ENCODE assay signal across 1 cellular context in the genomic region with DNA sequence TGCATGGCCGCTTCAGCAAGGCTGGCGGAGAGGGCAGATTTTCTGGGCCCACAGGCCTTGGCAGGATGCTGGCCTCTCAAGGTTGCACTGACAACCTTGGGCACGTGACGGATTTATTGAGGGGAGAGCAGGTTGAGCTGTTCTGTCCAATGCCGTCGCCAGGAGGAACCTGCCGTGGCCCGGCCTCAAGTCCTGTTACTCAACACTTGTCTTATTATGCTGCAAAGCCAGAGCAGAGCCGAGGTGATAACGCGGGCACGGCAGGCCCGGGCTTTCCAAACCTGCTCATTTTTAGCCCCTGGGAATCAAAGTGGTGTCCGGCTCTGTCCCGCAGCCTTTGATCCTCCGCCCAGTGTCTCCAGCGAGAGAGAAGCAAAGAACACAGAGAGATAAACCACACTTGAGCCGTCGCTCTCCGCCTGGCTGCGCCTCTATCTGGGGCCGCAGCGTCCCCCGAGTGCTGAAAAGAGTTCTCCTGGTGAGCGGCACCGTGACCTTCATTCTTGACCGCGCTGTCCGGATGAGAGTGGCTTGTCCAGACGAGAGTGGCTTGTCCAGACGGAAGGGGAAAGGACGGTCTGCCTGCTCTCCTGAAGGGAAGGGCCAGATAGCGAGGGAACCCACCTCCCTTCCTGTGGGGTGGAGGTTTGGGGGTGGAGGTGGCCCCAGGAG.
TF ChIP-seq lines count a peak whose summit lies in the region.

No MANE protein-coding gene starts in this region.

TF ChIP-seq in HepG2, 621 proteins besides CTCF, POLR2A, EP300 and RAD21 (continued from another document and continues in another):
- TF ChIP-seq, protein P1, sequence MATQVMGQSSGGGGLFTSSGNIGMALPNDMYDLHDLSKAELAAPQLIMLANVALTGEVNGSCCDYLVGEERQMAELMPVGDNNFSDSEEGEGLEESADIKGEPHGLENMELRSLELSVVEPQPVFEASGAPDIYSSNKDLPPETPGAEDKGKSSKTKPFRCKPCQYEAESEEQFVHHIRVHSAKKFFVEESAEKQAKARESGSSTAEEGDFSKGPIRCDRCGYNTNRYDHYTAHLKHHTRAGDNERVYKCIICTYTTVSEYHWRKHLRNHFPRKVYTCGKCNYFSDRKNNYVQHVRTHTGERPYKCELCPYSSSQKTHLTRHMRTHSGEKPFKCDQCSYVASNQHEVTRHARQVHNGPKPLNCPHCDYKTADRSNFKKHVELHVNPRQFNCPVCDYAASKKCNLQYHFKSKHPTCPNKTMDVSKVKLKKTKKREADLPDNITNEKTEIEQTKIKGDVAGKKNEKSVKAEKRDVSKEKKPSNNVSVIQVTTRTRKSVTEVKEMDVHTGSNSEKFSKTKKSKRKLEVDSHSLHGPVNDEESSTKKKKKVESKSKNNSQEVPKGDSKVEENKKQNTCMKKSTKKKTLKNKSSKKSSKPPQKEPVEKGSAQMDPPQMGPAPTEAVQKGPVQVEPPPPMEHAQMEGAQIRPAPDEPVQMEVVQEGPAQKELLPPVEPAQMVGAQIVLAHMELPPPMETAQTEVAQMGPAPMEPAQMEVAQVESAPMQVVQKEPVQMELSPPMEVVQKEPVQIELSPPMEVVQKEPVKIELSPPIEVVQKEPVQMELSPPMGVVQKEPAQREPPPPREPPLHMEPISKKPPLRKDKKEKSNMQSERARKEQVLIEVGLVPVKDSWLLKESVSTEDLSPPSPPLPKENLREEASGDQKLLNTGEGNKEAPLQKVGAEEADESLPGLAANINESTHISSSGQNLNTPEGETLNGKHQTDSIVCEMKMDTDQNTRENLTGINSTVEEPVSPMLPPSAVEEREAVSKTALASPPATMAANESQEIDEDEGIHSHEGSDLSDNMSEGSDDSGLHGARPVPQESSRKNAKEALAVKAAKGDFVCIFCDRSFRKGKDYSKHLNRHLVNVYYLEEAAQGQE (IDR thresholded peaks at IDR 0.05; ENCODE audit: borderline replicate concordance in 1 of 2, low read depth in 1 of 2, low read length in 2 of 2), result no peak
- TF ChIP-seq AHR (CRISPR knock-in tag; IDR thresholded peaks at IDR 0.05), result no peak
- no peak for TF ChIP-seq IRX3 (CRISPR knock-in tag; IDR thresholded peaks at IDR 0.05; ENCODE audit: borderline replicate concordance, low read depth)
- no peak for TF ChIP-seq FOXM1 (CRISPR knock-in tag; IDR thresholded peaks at IDR 0.05)
- TF ChIP-seq, protein P2, sequence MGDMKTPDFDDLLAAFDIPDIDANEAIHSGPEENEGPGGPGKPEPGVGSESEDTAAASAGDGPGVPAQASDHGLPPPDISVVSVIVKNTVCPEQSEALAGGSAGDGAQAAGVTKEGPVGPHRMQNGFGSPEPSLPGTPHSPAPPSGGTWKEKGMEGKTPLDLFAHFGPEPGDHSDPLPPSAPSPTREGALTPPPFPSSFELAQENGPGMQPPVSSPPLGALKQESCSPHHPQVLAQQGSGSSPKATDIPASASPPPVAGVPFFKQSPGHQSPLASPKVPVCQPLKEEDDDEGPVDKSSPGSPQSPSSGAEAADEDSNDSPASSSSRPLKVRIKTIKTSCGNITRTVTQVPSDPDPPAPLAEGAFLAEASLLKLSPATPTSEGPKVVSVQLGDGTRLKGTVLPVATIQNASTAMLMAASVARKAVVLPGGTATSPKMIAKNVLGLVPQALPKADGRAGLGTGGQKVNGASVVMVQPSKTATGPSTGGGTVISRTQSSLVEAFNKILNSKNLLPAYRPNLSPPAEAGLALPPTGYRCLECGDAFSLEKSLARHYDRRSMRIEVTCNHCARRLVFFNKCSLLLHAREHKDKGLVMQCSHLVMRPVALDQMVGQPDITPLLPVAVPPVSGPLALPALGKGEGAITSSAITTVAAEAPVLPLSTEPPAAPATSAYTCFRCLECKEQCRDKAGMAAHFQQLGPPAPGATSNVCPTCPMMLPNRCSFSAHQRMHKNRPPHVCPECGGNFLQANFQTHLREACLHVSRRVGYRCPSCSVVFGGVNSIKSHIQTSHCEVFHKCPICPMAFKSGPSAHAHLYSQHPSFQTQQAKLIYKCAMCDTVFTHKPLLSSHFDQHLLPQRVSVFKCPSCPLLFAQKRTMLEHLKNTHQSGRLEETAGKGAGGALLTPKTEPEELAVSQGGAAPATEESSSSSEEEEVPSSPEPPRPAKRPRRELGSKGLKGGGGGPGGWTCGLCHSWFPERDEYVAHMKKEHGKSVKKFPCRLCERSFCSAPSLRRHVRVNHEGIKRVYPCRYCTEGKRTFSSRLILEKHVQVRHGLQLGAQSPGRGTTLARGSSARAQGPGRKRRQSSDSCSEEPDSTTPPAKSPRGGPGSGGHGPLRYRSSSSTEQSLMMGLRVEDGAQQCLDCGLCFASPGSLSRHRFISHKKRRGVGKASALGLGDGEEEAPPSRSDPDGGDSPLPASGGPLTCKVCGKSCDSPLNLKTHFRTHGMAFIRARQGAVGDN (CRISPR knock-in tag; IDR thresholded peaks at IDR 0.05), result peak; percentile 92
- TF ChIP-seq RBM39 (IDR thresholded peaks at IDR 0.05; ENCODE audit: low read depth, low read length, poor library complexity, severe bottlenecking), result no peak
- TF ChIP-seq NFIB (CRISPR knock-in tag; IDR thresholded peaks at IDR 0.05; ENCODE audit: borderline replicate concordance), result no peak
- no peak for TF ChIP-seq POGK (CRISPR knock-in tag; conservative IDR thresholded peaks at IDR 0.05)
- TF ChIP-seq ZNF713 (CRISPR knock-in tag; IDR thresholded peaks at IDR 0.05), result no peak
- no peak for TF ChIP-seq ZNF792 (CRISPR knock-in tag; IDR thresholded peaks at IDR 0.05)
- no peak for TF ChIP-seq ZNF362 (CRISPR knock-in tag; IDR thresholded peaks at IDR 0.05; ENCODE audit: borderline replicate concordance)
- TF ChIP-seq PAF1 (CRISPR knock-in tag; IDR thresholded peaks at IDR 0.05), result no peak
- no peak for TF ChIP-seq ZNF552 (CRISPR knock-in tag; IDR thresholded peaks at IDR 0.05; ENCODE audit: borderline replicate concordance)
- no peak for TF ChIP-seq MYC (CRISPR knock-in tag; IDR thresholded peaks at IDR 0.05; ENCODE audit: borderline replicate concordance)
- no peak for TF ChIP-seq SIX4 (CRISPR knock-in tag; IDR thresholded peaks at IDR 0.05)
- 0 out of 2 replicates have a peak, but pooled peaks have one; percentile 44 for TF ChIP-seq FIP1L1 (IDR thresholded peaks at IDR 0.05; ENCODE audit: borderline replicate concordance, insufficient read depth, low read depth, low read length)
- 0 out of 2 replicates have a peak, but pooled peaks have one; percentile 30 for TF ChIP-seq SP4 (CRISPR knock-in tag; IDR thresholded peaks at IDR 0.05)
- TF ChIP-seq ZMAT5 (CRISPR knock-in tag; IDR thresholded peaks at IDR 0.05; ENCODE audit: borderline replicate concordance, low read depth), result no peak
- TF ChIP-seq FOXK2 (IDR thresholded peaks at IDR 0.05), result no peak
- no peak for TF ChIP-seq TARDBP (CRISPR knock-in tag; IDR thresholded peaks at IDR 0.05)
- TF ChIP-seq, protein P3, sequence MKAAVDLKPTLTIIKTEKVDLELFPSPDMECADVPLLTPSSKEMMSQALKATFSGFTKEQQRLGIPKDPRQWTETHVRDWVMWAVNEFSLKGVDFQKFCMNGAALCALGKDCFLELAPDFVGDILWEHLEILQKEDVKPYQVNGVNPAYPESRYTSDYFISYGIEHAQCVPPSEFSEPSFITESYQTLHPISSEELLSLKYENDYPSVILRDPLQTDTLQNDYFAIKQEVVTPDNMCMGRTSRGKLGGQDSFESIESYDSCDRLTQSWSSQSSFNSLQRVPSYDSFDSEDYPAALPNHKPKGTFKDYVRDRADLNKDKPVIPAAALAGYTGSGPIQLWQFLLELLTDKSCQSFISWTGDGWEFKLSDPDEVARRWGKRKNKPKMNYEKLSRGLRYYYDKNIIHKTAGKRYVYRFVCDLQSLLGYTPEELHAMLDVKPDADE (CRISPR knock-in tag; IDR thresholded peaks at IDR 0.05), result no peak
- no peak for TF ChIP-seq ZNF652 (CRISPR knock-in tag; IDR thresholded peaks at IDR 0.05; ENCODE audit: borderline replicate concordance, low read depth)
- TF ChIP-seq HMG20A (CRISPR knock-in tag; IDR thresholded peaks at IDR 0.05; ENCODE audit: borderline replicate concordance), result peak; percentile 57
- TF ChIP-seq, protein P4, sequence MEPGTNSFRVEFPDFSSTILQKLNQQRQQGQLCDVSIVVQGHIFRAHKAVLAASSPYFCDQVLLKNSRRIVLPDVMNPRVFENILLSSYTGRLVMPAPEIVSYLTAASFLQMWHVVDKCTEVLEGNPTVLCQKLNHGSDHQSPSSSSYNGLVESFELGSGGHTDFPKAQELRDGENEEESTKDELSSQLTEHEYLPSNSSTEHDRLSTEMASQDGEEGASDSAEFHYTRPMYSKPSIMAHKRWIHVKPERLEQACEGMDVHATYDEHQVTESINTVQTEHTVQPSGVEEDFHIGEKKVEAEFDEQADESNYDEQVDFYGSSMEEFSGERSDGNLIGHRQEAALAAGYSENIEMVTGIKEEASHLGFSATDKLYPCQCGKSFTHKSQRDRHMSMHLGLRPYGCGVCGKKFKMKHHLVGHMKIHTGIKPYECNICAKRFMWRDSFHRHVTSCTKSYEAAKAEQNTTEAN (CRISPR knock-in tag; conservative IDR thresholded peaks at IDR 0.05), result no peak
- TF ChIP-seq MAFF (IDR thresholded peaks at IDR 0.05; ENCODE audit: low read depth, low read length), result no peak
- TF ChIP-seq BCL6 (CRISPR knock-in tag; IDR thresholded peaks at IDR 0.05), result peak; percentile 76
- 0 out of 2 replicates have a peak, but pooled peaks have one; percentile 39 for TF ChIP-seq DNMT1 (CRISPR knock-in tag; IDR thresholded peaks at IDR 0.05)
- no peak; the same call in 1 of the 2 replicates for TF ChIP-seq ZNF598 (CRISPR knock-in tag; IDR thresholded peaks at IDR 0.05; ENCODE audit: borderline replicate concordance)
- no peak for TF ChIP-seq THYN1 (CRISPR knock-in tag; IDR thresholded peaks at IDR 0.05; ENCODE audit: borderline replicate concordance, low read depth)
- TF ChIP-seq ZNF30 (CRISPR knock-in tag; IDR thresholded peaks at IDR 0.05), result no peak
- no peak for TF ChIP-seq ZNF605 (CRISPR knock-in tag; IDR thresholded peaks at IDR 0.05)
- TF ChIP-seq RARG (CRISPR knock-in tag; IDR thresholded peaks at IDR 0.05; ENCODE audit: low read depth), result no peak
- no peak for TF ChIP-seq ATF1 (CRISPR knock-in tag; IDR thresholded peaks at IDR 0.05)
- TF ChIP-seq, protein P5, sequence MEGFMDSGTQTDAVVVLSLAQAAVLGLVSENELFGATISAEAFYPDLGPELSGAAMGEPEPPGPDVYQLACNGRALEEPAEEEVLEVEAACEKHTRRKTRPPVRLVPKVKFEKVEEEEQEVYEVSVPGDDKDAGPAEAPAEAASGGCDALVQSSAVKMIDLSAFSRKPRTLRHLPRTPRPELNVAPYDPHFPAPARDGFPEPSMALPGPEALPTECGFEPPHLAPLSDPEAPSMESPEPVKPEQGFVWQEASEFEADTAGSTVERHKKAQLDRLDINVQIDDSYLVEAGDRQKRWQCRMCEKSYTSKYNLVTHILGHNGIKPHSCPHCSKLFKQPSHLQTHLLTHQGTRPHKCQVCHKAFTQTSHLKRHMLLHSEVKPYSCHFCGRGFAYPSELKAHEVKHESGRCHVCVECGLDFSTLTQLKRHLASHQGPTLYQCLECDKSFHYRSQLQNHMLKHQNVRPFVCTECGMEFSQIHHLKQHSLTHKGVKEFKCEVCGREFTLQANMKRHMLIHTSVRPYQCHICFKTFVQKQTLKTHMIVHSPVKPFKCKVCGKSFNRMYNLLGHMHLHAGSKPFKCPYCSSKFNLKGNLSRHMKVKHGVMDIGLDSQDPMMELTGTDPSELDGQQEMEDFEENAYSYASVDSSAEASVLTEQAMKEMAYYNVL (CRISPR knock-in tag; IDR thresholded peaks at IDR 0.05; ENCODE audit: borderline replicate concordance), result 0 out of 2 replicates have a peak, but pooled peaks have one; percentile 21
- 0 out of 2 replicates have a peak, but pooled peaks have one; percentile 59 for TF ChIP-seq FLYWCH1 (CRISPR knock-in tag; IDR thresholded peaks at IDR 0.05)
- TF ChIP-seq ZSCAN25 (CRISPR knock-in tag; IDR thresholded peaks at IDR 0.05), result no peak
- TF ChIP-seq, protein P6, sequence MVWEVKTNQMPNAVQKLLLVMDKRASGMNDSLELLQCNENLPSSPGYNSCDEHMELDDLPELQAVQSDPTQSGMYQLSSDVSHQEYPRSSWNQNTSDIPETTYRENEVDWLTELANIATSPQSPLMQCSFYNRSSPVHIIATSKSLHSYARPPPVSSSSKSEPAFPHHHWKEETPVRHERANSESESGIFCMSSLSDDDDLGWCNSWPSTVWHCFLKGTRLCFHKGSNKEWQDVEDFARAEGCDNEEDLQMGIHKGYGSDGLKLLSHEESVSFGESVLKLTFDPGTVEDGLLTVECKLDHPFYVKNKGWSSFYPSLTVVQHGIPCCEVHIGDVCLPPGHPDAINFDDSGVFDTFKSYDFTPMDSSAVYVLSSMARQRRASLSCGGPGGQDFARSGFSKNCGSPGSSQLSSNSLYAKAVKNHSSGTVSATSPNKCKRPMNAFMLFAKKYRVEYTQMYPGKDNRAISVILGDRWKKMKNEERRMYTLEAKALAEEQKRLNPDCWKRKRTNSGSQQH (CRISPR knock-in tag; IDR thresholded peaks at IDR 0.05; ENCODE audit: low read depth), result no peak
- TF ChIP-seq TEAD3 (CRISPR knock-in tag; optimal IDR thresholded peaks at IDR 0.05; ENCODE audit: borderline replicate concordance), result no peak
- no peak for TF ChIP-seq MTF2 (CRISPR knock-in tag; IDR thresholded peaks at IDR 0.05; ENCODE audit: borderline replicate concordance)
- TF ChIP-seq AKAP8 (CRISPR knock-in tag; IDR thresholded peaks at IDR 0.05), result no peak
